In the genomic region with DNA sequence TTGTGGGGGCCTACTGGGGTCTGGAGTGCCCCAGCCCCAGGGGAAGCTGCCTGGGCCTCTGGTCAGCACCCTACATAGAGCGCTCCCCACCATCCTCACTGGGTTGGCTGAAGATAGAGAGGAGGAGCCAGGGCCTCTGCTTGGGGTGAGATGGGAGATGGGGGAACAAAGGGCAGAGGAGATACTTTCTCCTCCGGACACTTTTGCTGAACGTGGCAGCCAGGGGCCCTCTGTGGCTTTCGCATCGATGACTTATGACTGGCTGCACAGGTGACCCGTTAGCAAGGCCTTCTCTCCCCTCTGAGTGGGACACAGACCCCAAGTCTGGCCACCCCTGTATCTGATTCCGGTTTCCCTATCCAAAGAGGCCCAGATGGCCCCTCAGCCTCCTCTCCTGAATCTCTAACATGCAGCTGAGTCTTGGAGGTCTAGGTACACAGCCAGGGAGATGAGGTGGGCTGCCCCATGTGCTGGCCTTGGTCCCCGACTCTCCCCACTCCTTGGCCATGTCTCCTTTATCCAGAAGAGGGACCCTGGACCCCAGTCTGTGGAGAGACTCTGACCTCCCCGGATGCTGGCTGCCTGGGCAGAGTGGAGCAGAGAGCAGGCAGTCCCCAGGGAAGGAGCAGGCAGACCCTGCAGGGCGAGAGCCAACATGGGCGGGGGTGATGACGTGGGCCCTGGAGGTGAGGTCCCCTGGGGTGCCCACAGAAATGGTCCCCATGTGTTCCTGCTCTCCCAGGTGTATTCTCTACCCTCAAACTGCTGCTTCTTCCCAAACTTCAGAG, we compare ENCODE assay signal across 20 cellular contexts. TPM values are rescaled to one million over a fixed set of nuclear protein-coding genes. Genes with fewer than 3 reads are reported as not detected.
DNase-seq lines count a peak whose midpoint lies in the region; ATAC-seq and TF ChIP-seq lines count a peak whose summit lies in the region.
"Had no signal": no experiment of that assay in that cellular context is flagged by ENCODE, and none has a peak within 500 bp of the region (broad histone marks: within the 10 kb centered on the region; RNA-seq: fewer than 3 reads in every experiment).

No MANE protein-coding gene starts in this region.

- ATAC-seq in Right ventricle myocardium inferior (no peak), left cardiac atrium (no peak)
- no peak for ATAC-seq in activated CD4-positive, alpha-beta T cell treated with anti-CD3 and anti-CD28 coated beads for 36 hours

- peaks cover 26% of the 10 kb centered on the region for H3K4me1 Mint-ChIP-seq in chondrocyte (ENCODE audit: low read depth)
- peaks cover 8% of the 10 kb centered on the region for H3K4me1 Mint-ChIP-seq in neural crest cell
- no peaks in the 10 kb centered on the region for H3K4me1 Mint-ChIP-seq in activated CD4-positive, alpha-beta T cell treated with anti-CD3 and anti-CD28 coated beads for 36 hours
- H3K4me1 Mint-ChIP-seq: CD4-positive, CD25-positive, alpha-beta regulatory T cell had no signal

- no peak overlapping the region for H3K4me3 Mint-ChIP-seq in chondrocyte (ENCODE audit: unreplicated experiment)
- no peak overlapping the region for H3K4me3 Mint-ChIP-seq in neural crest cell
- H3K4me3 Mint-ChIP-seq in activated CD4-positive, alpha-beta T cell treated with anti-CD3 and anti-CD28 coated beads for 36 hours = no peak overlapping the region
- H3K4me3 Mint-ChIP-seq: CD4-positive, CD25-positive, alpha-beta regulatory T cell had no signal

- DNase-seq in Right ventricle myocardium inferior (ENCODE audit: missing footprints) = peak; percentile 56
- DNase-seq in left cardiac atrium = no peak
- peak; percentile 77 for DNase-seq in chondrocyte (ENCODE audit: low spot score)
- no peak for DNase-seq in neural crest cell (ENCODE audit: low read depth, low spot score)
- DNase-seq in NOMO-1 treated with dmso at 0.1 percent for 144 hours (lab: John Stamatoyannopoulos, UW; ENCODE audit: unreplicated experiment) = no peak
- no peak for DNase-seq in activated CD4-positive, alpha-beta T cell treated with anti-CD3 and anti-CD28 coated beads for 36 hours
- DNase-seq in HuH-7 (ENCODE audit: low spot score) = no peak
- DNase-seq: AML-193; CD4-positive, CD25-positive, alpha-beta regulatory T cell; EL; GF-D8; HCEC 1CT; KG1; NCI-H1092 treated with DMSO at 0.1 percent for 48 hours; NCI-H1436 treated with DMSO at 0.1 percent for 48 hours; NCI-H1930; NCI-H226; NCI-H510A treated with DMSO at 0.1 percent for 48 hours; NCI-H774; NK-92 treated with Interleukin-12 subunit alpha and Interleukin-12 subunit beta, amount 100 ng/mL, for 24 hours had no signal

- no peaks in the 10 kb centered on the region for H3K36me3 Mint-ChIP-seq in chondrocyte (ENCODE audit: low read depth)
- H3K36me3 Mint-ChIP-seq in neural crest cell (ENCODE audit: low read depth) = no peaks in the 10 kb centered on the region
- H3K36me3 Mint-ChIP-seq in activated CD4-positive, alpha-beta T cell treated with anti-CD3 and anti-CD28 coated beads for 36 hours (ENCODE audit: low read depth) = no peaks in the 10 kb centered on the region
- H3K36me3 Mint-ChIP-seq: CD4-positive, CD25-positive, alpha-beta regulatory T cell had no signal

- CTCF ChIA-PET in activated CD4-positive, alpha-beta T cell treated with anti-CD3 and anti-CD28 coated beads for 36 hours (lab: Charles Lee) = no interaction called here

- POLR2A ChIA-PET in activated CD4-positive, alpha-beta T cell treated with anti-CD3 and anti-CD28 coated beads for 36 hours (lab: Charles Lee) = no interaction called here

- intact Hi-C loops in Right ventricle myocardium inferior (cut with DNase I) (no loop called here), left cardiac atrium (cut with DNase I) (no loop called here)
- intact Hi-C loops in activated CD4-positive, alpha-beta T cell treated with anti-CD3 and anti-CD28 coated beads for 36 hours (cut with DNase I, micrococcal nuclease) = no loop called here

- TF ChIP-seq CTCF in chondrocyte (IDR thresholded peaks at IDR 0.05) = no peak
- TF ChIP-seq CTCF in neural crest cell (conservative IDR thresholded peaks at IDR 0.05) = no peak

- H3K27ac Mint-ChIP-seq in chondrocyte (ENCODE audit: unreplicated experiment) (no peak overlapping the region), neural crest cell (ENCODE audit: unreplicated experiment) (peak overlapping the region; percentile 27)
- H3K27ac Mint-ChIP-seq in activated CD4-positive, alpha-beta T cell treated with anti-CD3 and anti-CD28 coated beads for 36 hours = no peak overlapping the region
- H3K27ac Mint-ChIP-seq: CD4-positive, CD25-positive, alpha-beta regulatory T cell had no signal

- H3K9me3 Mint-ChIP-seq in chondrocyte (ENCODE audit: low read depth) = no peaks in the 10 kb centered on the region
- no peaks in the 10 kb centered on the region for H3K9me3 Mint-ChIP-seq in neural crest cell
- H3K9me3 Mint-ChIP-seq in activated CD4-positive, alpha-beta T cell treated with anti-CD3 and anti-CD28 coated beads for 36 hours (ENCODE audit: low read depth) = peaks cover 4% of the 10 kb centered on the region

- no peaks in the 10 kb centered on the region for H3K27me3 Mint-ChIP-seq in chondrocyte (ENCODE audit: low read depth)
- no peaks in the 10 kb centered on the region for H3K27me3 Mint-ChIP-seq in neural crest cell (ENCODE audit: low read depth)
- H3K27me3 Mint-ChIP-seq in activated CD4-positive, alpha-beta T cell treated with anti-CD3 and anti-CD28 coated beads for 36 hours = no peaks in the 10 kb centered on the region

RNA-seq across cellular contexts. Expression of a gene that starts 59.3 kb away (rescaled TPM):
- total RNA-seq in Right ventricle myocardium inferior = 20.0 TPM
- total RNA-seq in left cardiac atrium = 1 to 10 TPM; 6.6 to 8.8 TPM
- total RNA-seq in chondrocyte = 9.1 to 10.3 TPM (median 9.7 TPM) in 3 replicates
- total RNA-seq in neural crest cell = 44.6 and 49.2 TPM in 2 replicates
- 1 to 10 TPM; 1.6 to 1.7 TPM for total RNA-seq in activated CD4-positive, alpha-beta T cell treated with anti-CD3 and anti-CD28 coated beads for 36 hours

Comparison
In these comparisons a context has a peak if more than half of its experiments do, and no peak if none do; other contexts are left out.
1. DNase-seq: peak in Right ventricle myocardium inferior (single experiment) and chondrocyte (single experiment); none in left cardiac atrium (single experiment), neural crest cell (single experiment), NOMO-1 treated with dmso at 0.1 percent for 144 hours (single experiment), activated CD4-positive, alpha-beta T cell treated with anti-CD3 and anti-CD28 coated beads for 36 hours (single experiment) and HuH-7 (single experiment).